In the genomic region with DNA sequence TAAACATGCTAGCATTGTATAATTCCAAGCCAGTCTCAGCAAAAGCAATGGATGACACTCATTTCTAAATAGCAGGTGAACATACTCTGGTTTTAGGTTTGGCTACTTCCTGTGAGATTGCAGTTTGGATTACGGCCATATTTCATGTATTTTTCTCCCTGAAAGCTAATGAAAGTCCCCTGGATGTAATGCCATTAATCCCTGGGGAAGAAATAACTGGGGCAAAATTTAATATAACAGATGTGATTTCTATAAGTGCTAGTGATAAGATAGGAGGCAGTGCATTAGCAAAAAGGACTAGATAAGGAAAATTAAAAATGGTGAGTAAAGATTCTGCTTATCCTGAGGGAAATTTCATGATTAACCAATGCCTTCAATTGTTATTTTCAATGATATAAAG, we compare ENCODE assay signal across 27 cellular contexts.
"Had no signal": no experiment of that assay in that cellular context is flagged by ENCODE, and none has a peak within 500 bp of the region (broad histone marks: within the 10 kb centered on the region; RNA-seq: fewer than 3 reads in every experiment).

No MANE protein-coding gene starts in this region.

- H3K79me2 ChIP-seq: parathyroid adenoma had no signal

- H3K4me2 ChIP-seq: neural progenitor cell had no signal

- H3K36me3 ChIP-seq: left ventricle myocardium inferior, neural progenitor cell, neutrophil, right atrium auricular region, stomach, thyroid gland, transverse colon, upper lobe of left lung, vagina had no signal

- H2AFZ ChIP-seq: neural progenitor cell, parathyroid adenoma had no signal

- DNase-seq: islet precursor cell; left ventricle myocardium inferior; mesendoderm; naive B cell; natural killer cell; nephron progenitor cell; occipital lobe; psoas muscle; stimulated activated CD4-positive, alpha-beta T cell treated with anti-CD3 and anti-CD28 coated beads, Interleukin-12 subunit alpha, Interleukin-12 subunit beta, amount 100 ng/mL, for 4 hours; stimulated activated CD4-positive, alpha-beta T cell treated with anti-CD3 and anti-CD28 coated beads, Interleukin-15, amount 100 ng/mL, for 24 hours; stimulated activated CD4-positive, alpha-beta T cell treated with anti-CD3 and anti-CD28 coated beads, Interleukin-2, amount 100 ng/mL, for 24 hours; stimulated activated CD4-positive, alpha-beta T cell treated with anti-CD3 and anti-CD28 coated beads, Interleukin-4, amount 100 ng/mL, for 1 hour; stimulated activated naive B cell treated with anti-CD40 and anti-IgM and Interleukin-4, amounts not matched to agents 10 μg/mL and 1 μg/mL and 100 μg/mL, for 72 hours; stimulated activated naive CD8-positive, alpha-beta T cell treated with anti-CD3 and anti-CD28 coated beads, Interleukin-15, Interleukin-2, amounts not matched to agents 100 U/mL and 50 U/mL, for 24 hours; stomach; testis; thyroid gland; transverse colon; upper lobe of left lung had no signal

- H3K9ac ChIP-seq: neural progenitor cell, parathyroid adenoma had no signal

- ATAC-seq: natural killer cell; psoas muscle; sciatic nerve; stimulated activated naive B cell treated with anti-CD40 and anti-IgM and Interleukin-4, amounts not matched to agents 10 μg/mL and 1 μg/mL and 100 μg/mL, for 72 hours; stimulated activated naive CD8-positive, alpha-beta T cell treated with anti-CD3 and anti-CD28 coated beads, Interleukin-15, Interleukin-2, amounts not matched to agents 100 U/mL and 50 U/mL, for 24 hours had no signal

- H3K27me3 ChIP-seq: neural progenitor cell, neutrophil, right atrium auricular region, stomach, testis, thyroid gland, transverse colon, upper lobe of left lung, vagina had no signal

- H3K4me1 ChIP-seq: left ventricle myocardium inferior, neural progenitor cell, parathyroid adenoma, psoas muscle, right atrium auricular region, stomach, testis, thyroid gland, transverse colon, upper lobe of left lung, vagina had no signal

- H3K4me3 ChIP-seq: left ventricle myocardium inferior, lung, neural progenitor cell, psoas muscle, right atrium auricular region, skin epidermis, stomach, testis, thyroid gland, transverse colon, upper lobe of left lung, vagina had no signal

- H3K9me3 ChIP-seq: left ventricle myocardium inferior, neutrophil, psoas muscle, right atrium auricular region, stomach, testis, thyroid gland, transverse colon, upper lobe of left lung, vagina had no signal

- H3K27ac ChIP-seq: left ventricle myocardium inferior, neural progenitor cell, neutrophil, parathyroid adenoma, psoas muscle, right atrium auricular region, skin epidermis, stomach, testis, thyroid gland, transverse colon, upper lobe of left lung, vagina had no signal
